ENCODE assay signal across 9 cellular contexts in the genomic region with DNA sequence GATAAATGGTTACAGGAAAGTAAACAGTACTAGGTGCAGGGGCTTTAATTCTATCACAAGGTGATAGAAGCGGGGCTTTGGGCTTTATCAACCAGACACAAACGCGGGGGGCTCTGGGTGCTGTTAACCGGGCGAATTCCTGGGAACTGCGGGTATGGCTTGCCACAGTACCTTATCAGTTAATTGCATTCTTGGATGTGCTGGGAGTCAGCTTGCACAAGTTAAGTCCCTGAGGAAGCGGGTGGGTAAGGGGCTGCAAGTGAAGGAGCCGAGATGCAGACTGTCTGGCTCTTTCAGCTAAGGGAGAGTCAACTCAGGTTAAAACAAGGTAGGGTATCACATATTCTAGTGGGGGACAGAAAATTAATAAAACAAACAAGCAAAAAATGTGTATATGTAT. TPM values are rescaled to one million over a fixed set of nuclear protein-coding genes. Genes with fewer than 3 reads are reported as not detected.
A peak's percentile ranks its signal among the peaks of the same experiment; 100 is the strongest.
DNase-seq lines count a peak whose midpoint lies in the region; ATAC-seq and TF ChIP-seq lines count a peak whose summit lies in the region.
"Had no signal": no experiment of that assay in that cellular context is flagged by ENCODE, and none has a peak within 500 bp of the region (broad histone marks: within the 10 kb centered on the region; RNA-seq: fewer than 3 reads in every experiment).

No MANE protein-coding gene starts in this region.

- ATAC-seq in DND-41 (ENCODE audit: insufficient read depth, low read depth) (peak; percentile 46), T-helper 17 cell (peak; percentile 12), psoas muscle (no peak), HG02870 (IDR thresholded peaks at IDR 0.05; ENCODE audit: unreplicated experiment) (no peak), GM19397 (IDR thresholded peaks at IDR 0.05; ENCODE audit: unreplicated experiment) (no peak)

- H3K9me3 ChIP-seq in DND-41 (ENCODE audit: insufficient read depth, low read length, severe bottlenecking) (no peaks in the 10 kb centered on the region), T-helper 17 cell (ENCODE audit: control insufficient read depth, low read length, poor library complexity, severe bottlenecking) (no peaks in the 10 kb centered on the region), esophagus squamous epithelium (no peaks in the 10 kb centered on the region), psoas muscle (no peaks in the 10 kb centered on the region)

- H3K27me3 Mint-ChIP-seq in T-helper 17 cell = no peaks in the 10 kb centered on the region

- no peak for DNase-seq in DND-41
- DNase-seq in T-helper 17 cell = no peak
- no peak for DNase-seq in esophagus squamous epithelium (lab: John Stamatoyannopoulos, UW)
- DNase-seq in psoas muscle = no peak
- DNase-seq in activated CD4-positive, CD25-positive, alpha-beta regulatory T cell (lab: John Stamatoyannopoulos, UW) = no peak
- no peak for DNase-seq in NCI-H446 (lab: John Stamatoyannopoulos, UW)
- DNase-seq: brain microvascular endothelial cell had no signal

- H3K4me2 ChIP-seq in DND-41 (ENCODE audit: insufficient read depth, low read length) = peak overlapping the region; percentile 73

- TF ChIP-seq POLR2A in esophagus squamous epithelium (IDR thresholded peaks at IDR 0.05) = no peak

- no peaks in the 10 kb centered on the region for H4K20me1 ChIP-seq in DND-41 (ENCODE audit: insufficient read depth, low read length)

- peaks cover 41% of the 10 kb centered on the region for H3K36me3 ChIP-seq in DND-41 (ENCODE audit: insufficient read depth, low read length)
- H3K36me3 ChIP-seq in esophagus squamous epithelium = peaks cover 0 to 10% (median 0%) of the 10 kb centered on the region in 3 donors
- H3K36me3 ChIP-seq in psoas muscle (ENCODE audit: insufficient read depth in 1 of 2, low read depth in 1 of 2) = peaks cover 0 to 8% of the 10 kb centered on the region in 2 donors
- H3K36me3 ChIP-seq: brain microvascular endothelial cell had no signal

- H3K27me3 ChIP-seq in DND-41 (ENCODE audit: insufficient read depth, low read length, poor library complexity) = no peaks in the 10 kb centered on the region
- H3K27me3 ChIP-seq in esophagus squamous epithelium = no peaks in the 10 kb centered on the region
- H3K27me3 ChIP-seq in psoas muscle (ENCODE audit: insufficient read depth in 3 of 3, low read length in 2 of 3) = no peaks in the 10 kb centered on the region
- H3K27me3 ChIP-seq: brain microvascular endothelial cell had no signal

- H3K27ac ChIP-seq in DND-41 (ENCODE audit: low read length) (peak overlapping the region; percentile 98), esophagus squamous epithelium (peak overlapping the region; percentile 72 to 89 (median 80)), psoas muscle (peak overlapping the region; percentile 26)
- H3K27ac ChIP-seq: brain microvascular endothelial cell had no signal

- no peak for TF ChIP-seq CTCF in DND-41 (IDR thresholded peaks at IDR 0.05; ENCODE audit: borderline replicate concordance, extremely low read depth, low read length, poor library complexity, severe bottlenecking)
- TF ChIP-seq CTCF in esophagus squamous epithelium (IDR thresholded peaks at IDR 0.05) = no peak
- TF ChIP-seq CTCF in psoas muscle (IDR thresholded peaks at IDR 0.05) = no peak

- peaks cover 12% of the 10 kb centered on the region for H3K36me3 Mint-ChIP-seq in T-helper 17 cell (ENCODE audit: low read depth)

- H3K9ac ChIP-seq in DND-41 (ENCODE audit: low read depth, low read length) = peak overlapping the region; percentile 81

- H3K4me3 ChIP-seq in DND-41 (ENCODE audit: low read depth in 1 of 2, low read length in 2 of 2) (peak overlapping the region; percentile 64 to 77), esophagus squamous epithelium (peak overlapping the region; percentile 42 to 76 (median 54)), psoas muscle (peak overlapping the region; percentile 63)

- H3K27ac Mint-ChIP-seq in T-helper 17 cell = peak overlapping the region; percentile 99

- peaks cover 48% of the 10 kb centered on the region for H3K4me1 Mint-ChIP-seq in T-helper 17 cell

- H3K4me3 Mint-ChIP-seq in T-helper 17 cell = peak overlapping the region; percentile 96

- intact Hi-C loops in esophagus squamous epithelium (cut with DNase I) = no loop called here
- intact Hi-C loops in psoas muscle (cut with DNase I) = loop anchor here in 1 of 2 donors (2.0 kb wide), 1 partner anchor 161 kb away; no protein-coding TSS in a partner anchor

- WGBS in esophagus squamous epithelium, 2 donors = 19 to 46% methylated on average over 8 of the region's 8 CpGs
- WGBS in psoas muscle, 3 donors = 25 to 31% (median 27%) methylated on average over 8 of the region's 8 CpGs

- peaks cover 72% of the 10 kb centered on the region for H3K79me2 ChIP-seq in DND-41 (ENCODE audit: insufficient read depth, low read length)

- H3K4me1 ChIP-seq in DND-41 (ENCODE audit: insufficient read depth, low read length) = peaks cover 76% of the 10 kb centered on the region
- H3K4me1 ChIP-seq in esophagus squamous epithelium = peaks cover 0 to 50% (median 0%) of the 10 kb centered on the region in 3 donors
- H3K4me1 ChIP-seq in psoas muscle = no peaks in the 10 kb centered on the region

- peak overlapping the region; percentile 78 for H2AFZ ChIP-seq in DND-41 (ENCODE audit: low read depth, low read length)

RNA-seq across cellular contexts. Expression of a gene that starts 0.7 kb away (rescaled TPM):
- total RNA-seq in T-helper 17 cell (10 to 100 TPM; 34.1 to 35.9 TPM), esophagus squamous epithelium (1 to 10 TPM; 2.5 to 7.4 (median 4.1) TPM), psoas muscle (1 to 10 TPM; 2.2 to 9.7 (median 3.4) TPM)
- 1 to 10 TPM; 3.0 to 4.5 (median 4.5) TPM for polyA plus RNA-seq in psoas muscle

RNA-seq across cellular contexts. Expression of a gene that starts 22.3 kb away (rescaled TPM):
- total RNA-seq in T-helper 17 cell (not detected), esophagus squamous epithelium (not detected), psoas muscle (not detected)
- polyA plus RNA-seq in psoas muscle = not detected

Comparison
In these comparisons a context has a peak if more than half of its experiments do, and no peak if none do; other contexts are left out.
1. ATAC-seq: peak in DND-41 (single experiment) and T-helper 17 cell (single experiment); none in psoas muscle (0 of 4), HG02870 (single experiment) and GM19397 (single experiment).
2. H3K27ac ChIP-seq: peak in every context shown above with its lines; median percentile 98 in DND-41; 80 in esophagus squamous epithelium; 26 in psoas muscle.
3. Peak in every context shown above with its lines, with median percentiles within 50 percentile points of each other: H3K4me3 ChIP-seq.